In genomic region chr3:83251490-83251889, GRCh38 we compare ENCODE assay signal across 3 cellular contexts.
"Had no signal": no experiment of that assay in that cellular context is flagged by ENCODE, and none has a peak within 500 bp of the region (broad histone marks: within the 10 kb centered on the region; RNA-seq: fewer than 3 reads in every experiment).

No MANE protein-coding gene starts in this region.

- DNase-seq: GDM1, GF-D8 had no signal

- H3K4me3 ChIP-seq: GM12878 had no signal
